In genomic region chr1:155254228-155254713, GRCh38 we compare ENCODE assay signal across 8 cellular contexts. TPM values are rescaled to one million over a fixed set of nuclear protein-coding genes. Genes with fewer than 3 reads are reported as not detected.
DNase-seq lines count a peak whose midpoint lies in the region; ATAC-seq and TF ChIP-seq lines count a peak whose summit lies in the region.

No MANE protein-coding gene starts in this region.

- no peaks in the 10 kb centered on the region for H3K27me3 Mint-ChIP-seq in neural crest cell (ENCODE audit: low read depth)

- peaks cover 6% of the 10 kb centered on the region for H3K36me3 Mint-ChIP-seq in neural crest cell (ENCODE audit: low read depth)

- H3K4me3 Mint-ChIP-seq in neural crest cell, result peak overlapping the region; percentile 88

- TF ChIP-seq CTCF in C4-2B (conservative IDR thresholded peaks at IDR 0.05) (no peak), neural crest cell (conservative IDR thresholded peaks at IDR 0.05) (no peak)

- peaks cover 50% of the 10 kb centered on the region for H3K4me1 Mint-ChIP-seq in neural crest cell

- DNase-seq in NCI-H69 (lab: John Stamatoyannopoulos, UW) (peak; percentile 50), neural crest cell (ENCODE audit: low read depth, low spot score) (no peak), NCI-H1417 treated with DMSO at 0.1 percent for 48 hours (lab: John Stamatoyannopoulos, UW) (no peak), amniotic stem cell (lab: John Stamatoyannopoulos, UW) (no peak)

- H3K36me3 ChIP-seq in ectodermal cell (ENCODE audit: control insufficient read depth, insufficient read depth, low read length), result peaks cover 4% of the 10 kb centered on the region

- peak overlapping the region; percentile 81 for H3K27ac ChIP-seq in C4-2B
- H3K27ac ChIP-seq in ectodermal cell (ENCODE audit: insufficient read depth, low read depth, low read length, poor library complexity, severe bottlenecking), result no peak overlapping the region

- H3K4me3 ChIP-seq in ectodermal cell (ENCODE audit: insufficient read depth, low read depth, low read length), result peak overlapping the region; percentile 72

- H3K4me1 ChIP-seq in ectodermal cell (ENCODE audit: control insufficient read depth, insufficient read depth, low read length), result peaks cover 23% of the 10 kb centered on the region

- no peaks in the 10 kb centered on the region for H3K9me3 Mint-ChIP-seq in neural crest cell

- ATAC-seq in GM21390 (IDR thresholded peaks at IDR 0.05; ENCODE audit: unreplicated experiment) (no peak), GM19455 (IDR thresholded peaks at IDR 0.05; ENCODE audit: unreplicated experiment) (no peak)

- WGBS in ectodermal cell, 2 experiments, result 80 to 83% methylated on average over 12 of the region's 12 CpGs

- H3K27ac Mint-ChIP-seq in neural crest cell (ENCODE audit: unreplicated experiment), result peak overlapping the region; percentile 85

- no peaks in the 10 kb centered on the region for H3K9me3 ChIP-seq in ectodermal cell (ENCODE audit: control insufficient read depth, low read length)

- H3K27me3 ChIP-seq in ectodermal cell (ENCODE audit: control insufficient read depth, insufficient read depth, low read length, poor library complexity, severe bottlenecking), result no peaks in the 10 kb centered on the region

RNA-seq across cellular contexts. Expression of gene ENTREP3, which starts 1.0 kb away (rescaled TPM):
- 74.1 TPM for polyA plus RNA-seq in ectodermal cell (2013, experiment 1 of 4)
- 65.2 TPM for polyA plus RNA-seq in ectodermal cell (2013, experiment 2 of 4)
- polyA plus RNA-seq in ectodermal cell (2013, experiment 3 of 4), result 54.0 TPM
- polyA plus RNA-seq in ectodermal cell (2013, experiment 4 of 4), result 57.0 TPM
- total RNA-seq in neural crest cell, result 93.1 and 94.3 TPM in 2 replicates

RNA-seq across cellular contexts. Expression of gene SCAMP3, which starts 7.9 kb away (rescaled TPM):
- polyA plus RNA-seq in ectodermal cell (2013, experiment 1 of 4), result 69.2 TPM
- 64.4 TPM for polyA plus RNA-seq in ectodermal cell (2013, experiment 2 of 4)
- polyA plus RNA-seq in ectodermal cell (2013, experiment 3 of 4), result 59.6 TPM
- polyA plus RNA-seq in ectodermal cell (2013, experiment 4 of 4), result 69.8 TPM
- total RNA-seq in neural crest cell, result 68.9 and 75.3 TPM in 2 replicates

RNA-seq across cellular contexts. Expression of gene CLK2, which starts 19.0 kb away (rescaled TPM):
- 91.6 TPM for polyA plus RNA-seq in ectodermal cell (2013, experiment 1 of 4)
- 87.6 TPM for polyA plus RNA-seq in ectodermal cell (2013, experiment 2 of 4)
- polyA plus RNA-seq in ectodermal cell (2013, experiment 3 of 4), result 75.9 TPM
- 89.8 TPM for polyA plus RNA-seq in ectodermal cell (2013, experiment 4 of 4)
- 101 and 104 TPM in 2 replicates for total RNA-seq in neural crest cell

RNA-seq across cellular contexts. Expression of gene HCN3, which starts 23.0 kb away (rescaled TPM):
- 4.9 TPM for polyA plus RNA-seq in ectodermal cell (2013, experiment 1 of 4)
- 4.7 TPM for polyA plus RNA-seq in ectodermal cell (2013, experiment 2 of 4)
- 4.5 TPM for polyA plus RNA-seq in ectodermal cell (2013, experiment 3 of 4)
- 6.8 TPM for polyA plus RNA-seq in ectodermal cell (2013, experiment 4 of 4)
- 20.8 and 22.4 TPM in 2 replicates for total RNA-seq in neural crest cell

RNA-seq across cellular contexts. Expression of gene MTX1, which starts 45.8 kb away (rescaled TPM):
- 43.3 TPM for polyA plus RNA-seq in ectodermal cell (2013, experiment 1 of 4)
- 44.2 TPM for polyA plus RNA-seq in ectodermal cell (2013, experiment 2 of 4)
- 32.1 TPM for polyA plus RNA-seq in ectodermal cell (2013, experiment 3 of 4)
- 36.1 TPM for polyA plus RNA-seq in ectodermal cell (2013, experiment 4 of 4)
- total RNA-seq in neural crest cell, result 36.0 and 38.3 TPM in 2 replicates
